8 cellular contexts compared by ENCODE assay signal in the genomic region with DNA sequence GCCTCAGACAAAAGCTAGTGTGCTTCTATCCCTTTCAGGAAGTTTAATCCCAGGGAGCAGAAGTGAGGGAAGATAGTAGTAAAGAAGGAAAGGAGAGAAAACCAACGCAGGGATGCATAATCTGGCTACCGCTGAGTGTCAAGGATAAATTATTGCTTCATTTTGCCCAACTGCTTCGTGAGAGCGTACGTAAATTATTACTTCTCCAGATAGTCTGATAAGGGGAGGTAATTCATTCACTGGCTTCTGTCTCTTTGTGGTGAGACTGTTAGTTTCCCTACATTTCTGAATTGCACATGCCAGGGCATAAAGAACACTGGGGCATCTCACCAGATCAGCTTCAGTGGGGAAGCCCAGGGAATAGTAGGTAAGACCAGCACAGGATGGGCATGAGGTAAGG.
"Had no signal": no experiment of that assay in that cellular context is flagged by ENCODE, and none has a peak within 500 bp of the region (broad histone marks: within the 10 kb centered on the region; RNA-seq: fewer than 3 reads in every experiment).

No MANE protein-coding gene starts in this region.

- H3K4me1 ChIP-seq: HAP-1 had no signal

- DNase-seq: GM23248, GOT3, H7, IMR-90, KG1 had no signal

- FAIRE-seq: HTR-8/SVneo, K562 had no signal

- H3K9me3 ChIP-seq: HAP-1 had no signal

- H3K9ac ChIP-seq: GM23248 had no signal

- H3K36me3 ChIP-seq: HAP-1 had no signal

- H3K27ac ChIP-seq: GM23248 had no signal

- H3K4me3 ChIP-seq: GM23248, HAP-1, K562 had no signal

- H2AFZ ChIP-seq: GM23248 had no signal
